In the genomic region with DNA sequence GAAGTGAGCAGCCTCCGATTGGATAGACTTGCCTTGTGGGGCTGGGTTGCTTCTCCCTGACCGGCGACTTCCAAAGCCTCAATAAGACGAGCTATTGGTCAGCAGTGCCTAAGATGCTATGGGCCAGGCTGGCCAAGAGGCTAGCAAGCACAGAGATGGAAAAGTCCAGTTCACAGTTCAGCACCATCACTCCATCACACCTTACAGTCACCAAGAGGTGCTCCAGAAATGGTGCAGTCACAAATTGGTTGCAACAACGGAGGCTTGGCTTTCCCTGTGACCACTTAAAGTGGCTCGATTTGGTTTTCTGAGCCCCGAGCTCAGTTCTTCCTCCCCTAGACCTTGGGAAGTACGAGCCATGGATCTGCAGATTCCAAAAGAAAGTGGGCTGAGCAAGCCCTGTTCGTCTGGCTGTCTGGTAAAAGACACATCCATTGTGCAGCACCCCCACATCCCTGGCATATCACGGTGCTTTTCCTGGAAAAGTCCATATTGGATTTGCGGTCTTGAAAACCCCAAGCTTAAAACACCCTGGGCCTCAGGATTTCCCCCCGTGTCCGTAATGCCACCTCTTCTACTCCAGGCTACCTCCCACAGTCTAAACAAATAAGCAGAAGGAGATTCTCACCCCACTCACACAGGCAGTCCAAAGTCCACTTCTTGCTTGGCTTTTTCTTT, we compare ENCODE assay signal across 17 cellular contexts. TPM values are rescaled to one million over a fixed set of nuclear protein-coding genes. Genes with fewer than 3 reads are reported as not detected.
DNase-seq lines count a peak whose midpoint lies in the region; ATAC-seq, FAIRE-seq and TF ChIP-seq lines count a peak whose summit lies in the region.
"Had no signal": no experiment of that assay in that cellular context is flagged by ENCODE, and none has a peak within 500 bp of the region (broad histone marks: within the 10 kb centered on the region; RNA-seq: fewer than 3 reads in every experiment).

No MANE protein-coding gene starts in this region.

- FAIRE-seq in small intestine (lab: Jason Lieb, UNC) = no peak
- FAIRE-seq: endometrium had no signal

- no peak overlapping the region for H3K27ac ChIP-seq in HEK293 (ENCODE audit: extremely low read depth, low read depth, low read length)
- no peak overlapping the region for H3K27ac ChIP-seq in colonic mucosa
- peak overlapping the region in 1 of 2 donors; percentile 81 for H3K27ac ChIP-seq in small intestine (ENCODE audit: low read depth in 1 of 2, low read length in 1 of 2)

- no peak for DNase-seq in colonic mucosa
- no peak for DNase-seq in small intestine
- DNase-seq in WTC11 (ENCODE audit: low spot score) = no peak
- no peak for DNase-seq in RPMI8226
- DNase-seq in T-helper 9 cell = no peak
- DNase-seq: activated CD8-positive, alpha-beta memory T cell treated with anti-CD3 and anti-CD28 coated beads for 24 hours; Calu3; heart left ventricle; Kasumi-1; NCI-H187 treated with DMSO at 0.1 percent for 48 hours; NK-92 treated with Interleukin-12 subunit alpha and Interleukin-12 subunit beta, amount 100 ng/mL, for 24 hours; posterior cingulate gyrus had no signal

- peaks cover under 1% of the 10 kb centered on the region for H3K4me1 Mint-ChIP-seq in WTC11

- H3K36me3 ChIP-seq in HEK293 (ENCODE audit: control insufficient read depth in 2 of 2, insufficient read depth in 1 of 2, low read length in 2 of 2) (no peaks in the 10 kb centered on the region), colonic mucosa (no peaks in the 10 kb centered on the region), small intestine (ENCODE audit: control insufficient read depth in 2 of 2, insufficient read depth in 2 of 2, low read length in 2 of 2) (no peaks in the 10 kb centered on the region)
- H3K36me3 ChIP-seq: heart left ventricle had no signal

- TF ChIP-seq CTCF in HEK293 (tag by site-specific recombination; IDR thresholded peaks at IDR 0.05) = no peak
- no peak for TF ChIP-seq CTCF in colonic mucosa (IDR thresholded peaks at IDR 0.05)
- no peak for TF ChIP-seq CTCF in WTC11 (IDR thresholded peaks at IDR 0.05)

- 74 to 78% (median 75%) methylated on average over 13 of the region's 13 CpGs for WGBS in small intestine, 3 donors

- H3K4me3 Mint-ChIP-seq in WTC11 = no peak overlapping the region

- H3K27ac Mint-ChIP-seq in WTC11 = no peak overlapping the region

- H3K9me3 Mint-ChIP-seq in WTC11 = peaks cover 11% of the 10 kb centered on the region

- H3K4me1 ChIP-seq in HEK293 (ENCODE audit: control insufficient read depth, insufficient read depth, low read length) (no peaks in the 10 kb centered on the region), colonic mucosa (no peaks in the 10 kb centered on the region), small intestine (ENCODE audit: control insufficient read depth in 2 of 2, insufficient read depth in 1 of 2, low read depth in 1 of 2, low read length in 1 of 2) (peaks cover 0 to 2% of the 10 kb centered on the region in 2 donors)

- POLR2A ChIA-PET in HEK293 (lab: Yijun Ruan, JAX) (no interaction called here), WTC11 (lab: Charles Lee) (no interaction called here)

- H3K27me3 Mint-ChIP-seq in WTC11 (ENCODE audit: low read depth) = peaks cover 8% of the 10 kb centered on the region

- CTCF ChIA-PET in HEK293 (lab: Yijun Ruan, JAX) (interaction anchor here (0.7 to 0.8 kb wide), 2 partner anchors 30 kb away, joined by 4 read pairs; no protein-coding TSS in a partner anchor), WTC11 (lab: Charles Lee) (interaction anchor here (0.5 to 1.3 kb wide), 3 partner anchors 13 to 38 kb away, joined by 3 to 4 read pairs (median 3); no protein-coding TSS in a partner anchor)

- H3K27me3 ChIP-seq in colonic mucosa (no peaks in the 10 kb centered on the region), small intestine (ENCODE audit: control insufficient read depth in 2 of 2, insufficient read depth in 2 of 2, low read length in 2 of 2) (no peaks in the 10 kb centered on the region)

- H3K9me3 ChIP-seq in HEK293 (ENCODE audit: control insufficient read depth, insufficient read depth, low read depth, low read length) (no peaks in the 10 kb centered on the region), colonic mucosa (no peaks in the 10 kb centered on the region), small intestine (ENCODE audit: control insufficient read depth, low read depth) (no peaks in the 10 kb centered on the region)
- H3K9me3 ChIP-seq: heart left ventricle had no signal

- peaks cover under 1% of the 10 kb centered on the region; the same call in 1 of the 2 replicates for H3K36me3 Mint-ChIP-seq in WTC11

- intact Hi-C loops in colonic mucosa (cut with DNase I) = no loop called here

- ATAC-seq in WTC11 = no peak
- ATAC-seq in GM18873 (IDR thresholded peaks at IDR 0.05; ENCODE audit: low FRiP score, unreplicated experiment) = no peak
- ATAC-seq: heart left ventricle, SK-N-SH treated with all-trans-retinoic acid at 6 μM for 48 hours had no signal

- H3K4me3 ChIP-seq in GM08714 (ENCODE audit: low read length) (peak overlapping the region; percentile 83), HEK293 (ENCODE audit: low read depth, low read length) (no peak overlapping the region), colonic mucosa (peak overlapping the region; percentile 18), small intestine (ENCODE audit: low read depth in 1 of 2, low read length in 2 of 2) (peak overlapping the region; percentile 17 to 24)

- peak overlapping the region in 1 of 2 donors; percentile 51 for H3K9ac ChIP-seq in colonic mucosa (ENCODE audit: low read depth in 2 of 2, low read length in 2 of 2)

TF ChIP-seq in HEK293, 187 proteins besides CTCF, POLR2A, EP300 and RAD21:
- TF ChIP-seq MYNN (tag by site-specific recombination; IDR thresholded peaks at IDR 0.05; ENCODE audit: borderline replicate concordance) (no peak), MEIS1 (CRISPR knock-in tag; IDR thresholded peaks at IDR 0.05; ENCODE audit: borderline replicate concordance) (no peak), GLI4 (tag by site-specific recombination; IDR thresholded peaks at IDR 0.05) (no peak), ZNF623 (tag by site-specific recombination; IDR thresholded peaks at IDR 0.05) (no peak), ZFHX2 (tag by site-specific recombination; conservative IDR thresholded peaks at IDR 0.05) (0 out of 2 replicates have a peak, but pooled peaks have one; percentile 42), SP7 (tag by site-specific recombination; IDR thresholded peaks at IDR 0.05) (no peak), ZBTB1 (tag by site-specific recombination; IDR thresholded peaks at IDR 0.05) (no peak), EGR2 (tag by site-specific recombination; IDR thresholded peaks at IDR 0.05; ENCODE audit: low read depth) (peak; percentile 41; the same call in 1 of the 2 replicates), RBAK (tag by site-specific recombination; IDR thresholded peaks at IDR 0.05) (no peak)

TF ChIP-seq in WTC11, 78 proteins besides CTCF, POLR2A, EP300 and RAD21 (continues in another document):
- TF ChIP-seq, protein P1, sequence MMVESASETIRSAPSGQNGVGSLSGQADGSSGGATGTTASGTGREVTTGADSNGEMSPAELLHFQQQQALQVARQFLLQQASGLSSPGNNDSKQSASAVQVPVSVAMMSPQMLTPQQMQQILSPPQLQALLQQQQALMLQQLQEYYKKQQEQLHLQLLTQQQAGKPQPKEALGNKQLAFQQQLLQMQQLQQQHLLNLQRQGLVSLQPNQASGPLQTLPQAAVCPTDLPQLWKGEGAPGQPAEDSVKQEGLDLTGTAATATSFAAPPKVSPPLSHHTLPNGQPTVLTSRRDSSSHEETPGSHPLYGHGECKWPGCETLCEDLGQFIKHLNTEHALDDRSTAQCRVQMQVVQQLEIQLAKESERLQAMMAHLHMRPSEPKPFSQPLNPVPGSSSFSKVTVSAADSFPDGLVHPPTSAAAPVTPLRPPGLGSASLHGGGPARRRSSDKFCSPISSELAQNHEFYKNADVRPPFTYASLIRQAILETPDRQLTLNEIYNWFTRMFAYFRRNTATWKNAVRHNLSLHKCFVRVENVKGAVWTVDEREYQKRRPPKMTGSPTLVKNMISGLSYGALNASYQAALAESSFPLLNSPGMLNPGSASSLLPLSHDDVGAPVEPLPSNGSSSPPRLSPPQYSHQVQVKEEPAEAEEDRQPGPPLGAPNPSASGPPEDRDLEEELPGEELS (CRISPR knock-in tag; IDR thresholded peaks at IDR 0.05) = no peak
- TF ChIP-seq, protein P2, sequence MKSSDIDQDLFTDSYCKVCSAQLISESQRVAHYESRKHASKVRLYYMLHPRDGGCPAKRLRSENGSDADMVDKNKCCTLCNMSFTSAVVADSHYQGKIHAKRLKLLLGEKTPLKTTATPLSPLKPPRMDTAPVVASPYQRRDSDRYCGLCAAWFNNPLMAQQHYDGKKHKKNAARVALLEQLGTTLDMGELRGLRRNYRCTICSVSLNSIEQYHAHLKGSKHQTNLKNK (CRISPR knock-in tag; IDR thresholded peaks at IDR 0.05) = no peak
- TF ChIP-seq TCF7 (CRISPR knock-in tag; IDR thresholded peaks at IDR 0.05; ENCODE audit: low read depth) = no peak
- TF ChIP-seq, protein P3, sequence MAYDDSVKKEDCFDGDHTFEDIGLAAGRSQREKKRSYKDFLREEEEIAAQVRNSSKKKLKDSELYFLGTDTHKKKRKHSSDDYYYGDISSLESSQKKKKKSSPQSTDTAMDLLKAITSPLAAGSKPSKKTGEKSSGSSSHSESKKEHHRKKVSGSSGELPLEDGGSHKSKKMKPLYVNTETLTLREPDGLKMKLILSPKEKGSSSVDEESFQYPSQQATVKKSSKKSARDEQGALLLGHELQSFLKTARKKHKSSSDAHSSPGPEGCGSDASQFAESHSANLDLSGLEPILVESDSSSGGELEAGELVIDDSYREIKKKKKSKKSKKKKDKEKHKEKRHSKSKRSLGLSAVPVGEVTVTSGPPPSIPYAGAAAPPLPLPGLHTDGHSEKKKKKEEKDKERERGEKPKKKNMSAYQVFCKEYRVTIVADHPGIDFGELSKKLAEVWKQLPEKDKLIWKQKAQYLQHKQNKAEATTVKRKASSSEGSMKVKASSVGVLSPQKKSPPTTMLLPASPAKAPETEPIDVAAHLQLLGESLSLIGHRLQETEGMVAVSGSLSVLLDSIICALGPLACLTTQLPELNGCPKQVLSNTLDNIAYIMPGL (CRISPR knock-in tag; IDR thresholded peaks at IDR 0.05) = no peak

RNA-seq across cellular contexts. Expression of a gene that starts 1.3 kb away (rescaled TPM):
- 1 to 10 TPM in 1 of 2 donors, under 1 TPM in 1; 0.69 to 1.2 TPM for total RNA-seq in colonic mucosa
- polyA plus RNA-seq in small intestine = 1 to 10 TPM in 1 of 3 donors, under 1 TPM in 2; 0.22 to 1.4 (median 0.46) TPM
- total RNA-seq in WTC11 (2021) = 0.11 to 0.15 TPM (median 0.11 TPM) in 3 replicates
- total RNA-seq: Calu3 had no signal
